In the genomic region with DNA sequence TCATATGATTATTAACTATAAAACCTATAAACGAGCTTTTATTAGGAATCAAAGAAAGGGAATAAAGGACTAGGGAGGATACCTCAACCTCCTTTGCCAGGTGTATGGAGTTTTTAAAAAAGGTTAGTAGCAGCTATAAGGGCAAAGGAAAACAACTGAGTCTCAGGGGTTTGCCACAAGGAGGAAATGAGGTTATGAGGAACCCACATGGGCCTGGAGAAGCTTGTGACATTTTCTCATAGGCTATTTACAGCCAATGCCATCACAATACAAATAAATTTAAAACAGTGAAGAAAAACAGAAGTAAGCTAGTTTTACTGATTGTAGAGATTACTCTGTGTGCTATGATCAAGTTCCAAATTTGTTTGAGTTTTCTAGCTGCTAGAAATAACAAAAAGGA, we compare ENCODE assay signal across 13 cellular contexts.
"Had no signal": no experiment of that assay in that cellular context is flagged by ENCODE, and none has a peak within 500 bp of the region (broad histone marks: within the 10 kb centered on the region; RNA-seq: fewer than 3 reads in every experiment).

No MANE protein-coding gene starts in this region.

- H3K4me1 Mint-ChIP-seq: endodermal cell, neural progenitor cell had no signal

- H3K36me3 ChIP-seq: neural progenitor cell, stomach, thoracic aorta had no signal

- H3K27ac ChIP-seq: neural progenitor cell, parathyroid adenoma, skin epidermis, stomach, thoracic aorta had no signal

- H2AFZ ChIP-seq: neural progenitor cell, parathyroid adenoma had no signal

- H3K27me3 ChIP-seq: neural progenitor cell, stomach had no signal

- H3K4me1 ChIP-seq: neural progenitor cell, parathyroid adenoma, stomach had no signal

- H3K27ac Mint-ChIP-seq: activated naive CD8-positive, alpha-beta T cell; endodermal cell; neural progenitor cell had no signal

- H3K9ac ChIP-seq: neural progenitor cell, parathyroid adenoma had no signal

- H3K4me3 Mint-ChIP-seq: activated naive CD8-positive, alpha-beta T cell; endodermal cell; neural progenitor cell had no signal

- H3K4me2 ChIP-seq: neural progenitor cell had no signal

- H3K27me3 Mint-ChIP-seq: activated naive CD8-positive, alpha-beta T cell had no signal

- H3K4me3 ChIP-seq: neural progenitor cell, skin epidermis, stomach, thoracic aorta had no signal

- DNase-seq: activated CD4-positive, alpha-beta T cell treated with anti-CD3 and anti-CD28 coated beads, Interleukin-2, amount 50 U/mL, for 1 hour; activated effector memory CD4-positive, alpha-beta T cell treated with anti-CD3 and anti-CD28 coated beads, Interleukin-2, amount 50 U/mL, for 16 hours; activated T-cell treated with anti-CD3 and anti-CD28 coated beads, Interleukin-2, amount 50 U/mL, for 1 hour; endodermal cell; hippocampal formation; kidney glomerular epithelial cell; stimulated activated CD4-positive, alpha-beta T cell treated with anti-CD3 and anti-CD28 coated beads, Interleukin-4, amount 100 ng/mL, for 4 hours; stomach had no signal

- H3K79me2 ChIP-seq: parathyroid adenoma had no signal
